Comparison of ENCODE assay signal across 1 cellular context in genomic region chr1:161766102-161766981, GRCh38.
TF ChIP-seq lines count a peak whose summit lies in the region.

Gene ATF6, plus strand, starts transcription at chr1:161766320. Its CDS starts 41 bp downstream, at chr1:161766361.

TF ChIP-seq in HepG2, 621 proteins besides CTCF, POLR2A, EP300 and RAD21 (continued from another document and continues in another):
- TF ChIP-seq EHMT2 (IDR thresholded peaks at IDR 0.05; ENCODE audit: borderline replicate concordance, low read depth, low read length), result no peak; the same call in 1 of the 2 replicates
- TF ChIP-seq FOSL1 (CRISPR knock-in tag; IDR thresholded peaks at IDR 0.05; ENCODE audit: borderline replicate concordance), result no peak
- TF ChIP-seq ZFP62 (CRISPR knock-in tag; IDR thresholded peaks at IDR 0.05), result no peak
- TF ChIP-seq ZNF276 (CRISPR knock-in tag; IDR thresholded peaks at IDR 0.05; ENCODE audit: low read depth), result peak; percentile 67; the same call in 1 of the 2 replicates
- TF ChIP-seq FOXA3 (CRISPR knock-in tag; IDR thresholded peaks at IDR 0.05), result peak; percentile 88
- 0 out of 2 replicates have a peak, but pooled peaks have one; percentile 55 for TF ChIP-seq ZNF318 (CRISPR knock-in tag; IDR thresholded peaks at IDR 0.05)
- peak; percentile 47; the same call in 1 of the 2 replicates for TF ChIP-seq MAFF (IDR thresholded peaks at IDR 0.05; ENCODE audit: low read depth, low read length)
- no peak for TF ChIP-seq RBM39 (IDR thresholded peaks at IDR 0.05; ENCODE audit: low read depth, low read length, poor library complexity, severe bottlenecking)
- no peak for TF ChIP-seq ARHGAP35 (CRISPR knock-in tag; IDR thresholded peaks at IDR 0.05; ENCODE audit: borderline replicate concordance)
- TF ChIP-seq ZBTB37 (CRISPR knock-in tag; IDR thresholded peaks at IDR 0.05), result no peak
- no peak for TF ChIP-seq GLI4 (CRISPR knock-in tag; IDR thresholded peaks at IDR 0.05; ENCODE audit: borderline replicate concordance)
- no peak; the same call in 1 of the 2 replicates for TF ChIP-seq ZNF652 (CRISPR knock-in tag; IDR thresholded peaks at IDR 0.05; ENCODE audit: borderline replicate concordance, low read depth)
- TF ChIP-seq ZNF235 (CRISPR knock-in tag; IDR thresholded peaks at IDR 0.05; ENCODE audit: borderline replicate concordance), result no peak
- TF ChIP-seq THAP8 (CRISPR knock-in tag; IDR thresholded peaks at IDR 0.05; ENCODE audit: borderline replicate concordance), result no peak
- no peak for TF ChIP-seq STAT5B (CRISPR knock-in tag; IDR thresholded peaks at IDR 0.05)
- TF ChIP-seq ZNF484 (CRISPR knock-in tag; IDR thresholded peaks at IDR 0.05; ENCODE audit: borderline replicate concordance, low read depth), result no peak
- no peak for TF ChIP-seq SP1 (IDR thresholded peaks at IDR 0.05)
- peak; percentile 65; the same call in 1 of the 2 replicates for TF ChIP-seq SP1 (CRISPR knock-in tag; IDR thresholded peaks at IDR 0.05)
- no peak for TF ChIP-seq ATF5 (CRISPR knock-in tag; IDR thresholded peaks at IDR 0.05; ENCODE audit: low read depth)
- no peak for TF ChIP-seq TCF7 (IDR thresholded peaks at IDR 0.05; ENCODE audit: low read depth)
- no peak for TF ChIP-seq ZEB1 (IDR thresholded peaks at IDR 0.05; ENCODE audit: insufficient replicate concordance, low read depth)
- TF ChIP-seq IRX3 (CRISPR knock-in tag; IDR thresholded peaks at IDR 0.05; ENCODE audit: borderline replicate concordance, low read depth), result 0 out of 2 replicates have a peak, but pooled peaks have one; percentile 14
- TF ChIP-seq MZF1 (CRISPR knock-in tag; IDR thresholded peaks at IDR 0.05; ENCODE audit: borderline replicate concordance), result no peak
- TF ChIP-seq DRAP1 (CRISPR knock-in tag; IDR thresholded peaks at IDR 0.05), result peak; percentile 85
- peak; percentile 96 for TF ChIP-seq ZNF574 (CRISPR knock-in tag; IDR thresholded peaks at IDR 0.05)
- TF ChIP-seq GATAD1 (CRISPR knock-in tag; IDR thresholded peaks at IDR 0.05), result peak; percentile 96
- no peak for TF ChIP-seq STAG1 (CRISPR knock-in tag; IDR thresholded peaks at IDR 0.05)
- TF ChIP-seq YY1 (IDR thresholded peaks at IDR 0.05; ENCODE audit: insufficient read depth, insufficient replicate concordance, low read depth, low read length), result peak; percentile 50
- no peak for TF ChIP-seq JDP2 (CRISPR knock-in tag; IDR thresholded peaks at IDR 0.05; ENCODE audit: borderline replicate concordance)
- TF ChIP-seq AFF4 (CRISPR knock-in tag; IDR thresholded peaks at IDR 0.05), result no peak
- TF ChIP-seq KLF11 (CRISPR knock-in tag; IDR thresholded peaks at IDR 0.05), result peak; percentile 62; the same call in 1 of the 2 replicates
- no peak for TF ChIP-seq FOXM1 (CRISPR knock-in tag; IDR thresholded peaks at IDR 0.05)
- peak; percentile 42; the same call in 1 of the 2 replicates for TF ChIP-seq CCDC6 (CRISPR knock-in tag; IDR thresholded peaks at IDR 0.05)
- peak; percentile 76; the same call in 1 of the 2 replicates for TF ChIP-seq NRL (CRISPR knock-in tag; IDR thresholded peaks at IDR 0.05; ENCODE audit: borderline replicate concordance)
- TF ChIP-seq ZNF770 (CRISPR knock-in tag; IDR thresholded peaks at IDR 0.05), result 0 out of 2 replicates have a peak, but pooled peaks have one; percentile 31
- peak; percentile 70 for TF ChIP-seq ELF1 (CRISPR knock-in tag; IDR thresholded peaks at IDR 0.05)
